Comparison of ENCODE assay signal across 14 cellular contexts in genomic region chr16:56669005-56669839, GRCh38. TPM values are rescaled to one million over a fixed set of nuclear protein-coding genes. Genes with fewer than 3 reads are reported as not detected.
A peak's percentile ranks its signal among the peaks of the same experiment; 100 is the strongest.
DNase-seq lines count a peak whose midpoint lies in the region; ATAC-seq and TF ChIP-seq lines count a peak whose summit lies in the region.
"Had no signal": no experiment of that assay in that cellular context is flagged by ENCODE, and none has a peak within 500 bp of the region (broad histone marks: within the 10 kb centered on the region; RNA-seq: fewer than 3 reads in every experiment).

MT1H (plus strand) TSS chr16:56669814; CDS start chr16:56669885, 71 bp downstream.

- H3K36me3 ChIP-seq in left ventricle myocardium inferior = no peaks in the 10 kb centered on the region
- no peaks in the 10 kb centered on the region for H3K36me3 ChIP-seq in heart left ventricle
- H3K36me3 ChIP-seq in stomach = no peaks in the 10 kb centered on the region
- no peaks in the 10 kb centered on the region for H3K36me3 ChIP-seq in PC-9 (ENCODE audit: low read depth)
- no peaks in the 10 kb centered on the region for H3K36me3 ChIP-seq in PC-3 (ENCODE audit: low read depth, low read length)
- H3K36me3 ChIP-seq: sigmoid colon, vagina had no signal

- 15 to 26% (median 17%) methylated on average over 31 to 38 of the region's 38 CpGs for WGBS in heart left ventricle, 4 donors
- 12 to 26% (median 19%) methylated on average over 18 to 38 of the region's 38 CpGs for WGBS in stomach, 5 donors

- no TSS peak for BruUV-seq in PC-9 (replicated peaks; lab: Mats Ljungman, UMichigan)
- no TSS peak for BruUV-seq in PC-3 (replicated peaks; lab: Mats Ljungman, UMichigan)

- H3K9me2 ChIP-seq in PC-9 (ENCODE audit: insufficient read depth) (no peaks in the 10 kb centered on the region), PC-3 (replicated peaks; ENCODE audit: low read length) (no peaks in the 10 kb centered on the region)

- no peak for TF ChIP-seq POLR2A in heart left ventricle (IDR thresholded peaks at IDR 0.05)
- TF ChIP-seq POLR2A in stomach (IDR thresholded peaks at IDR 0.05) = no peak

- TF ChIP-seq EP300 in stomach (IDR thresholded peaks at IDR 0.05) = no peak

- no peak within 1 kb of the TSS for H3K27ac ChIP-seq in left ventricle myocardium inferior (replicated peaks)
- H3K27ac ChIP-seq in heart left ventricle = no peak within 1 kb of the TSS
- H3K27ac ChIP-seq in stomach = peak within 1 kb of the TSS in 3 of 5 donors; percentile 46 to 78 (median 74)
- no peak within 1 kb of the TSS for H3K27ac ChIP-seq in PC-9
- no peak within 1 kb of the TSS for H3K27ac ChIP-seq in PC-3 (ENCODE audit: low read length)
- H3K27ac ChIP-seq: sigmoid colon, vagina had no signal

- H3K79me2 ChIP-seq in PC-9 (ENCODE audit: low read depth) (no peaks in the 10 kb centered on the region), PC-3 (ENCODE audit: low read length) (no peaks in the 10 kb centered on the region)

- H3K4me1 ChIP-seq in left ventricle myocardium inferior (peaks cover 18% of the 10 kb centered on the region), heart left ventricle (peaks cover 0 to 22% (median 10%) of the 10 kb centered on the region in 12 donors), stomach (peaks cover 20 to 36% (median 32%) of the 10 kb centered on the region in 4 donors), PC-9 (replicated peaks; ENCODE audit: insufficient read depth) (peaks cover 15% of the 10 kb centered on the region), PC-3 (ENCODE audit: insufficient read depth, low read length) (peaks cover 22% of the 10 kb centered on the region)

- no peak within 1 kb of the TSS for H2AFZ ChIP-seq in PC-9
- H2AFZ ChIP-seq in PC-3 (ENCODE audit: low read length) = no peak within 1 kb of the TSS

- POLR2A ChIA-PET in PC-9 (lab: Charles Lee; ENCODE audit: unreplicated experiment) = no interaction called here
- POLR2A ChIA-PET in PC-3 (lab: Charles Lee; ENCODE audit: unreplicated experiment) = no interaction called here

- DNase-seq in left ventricle myocardium inferior = no peak
- DNase-seq in heart left ventricle = no peak
- DNase-seq in activated naive CD4-positive, alpha-beta T cell treated with anti-CD3 and anti-CD28 coated beads, Interleukin-2, amount 50 U/mL, for 16 hours = peak; percentile 25
- peak; percentile 52 to 54 for DNase-seq in left colon
- peak; percentile 58 for DNase-seq in stomach
- DNase-seq in NK-92 treated with Interleukin-12 subunit alpha and Interleukin-12 subunit beta, amount 100 ng/mL, for 24 hours (lab: John Stamatoyannopoulos, UW) = no peak
- no peak for DNase-seq in PC-9
- DNase-seq in PC-3 = no peak
- DNase-seq: KG1, NCI-H2029, sigmoid colon had no signal

- H3K9me3 ChIP-seq in left ventricle myocardium inferior (replicated peaks) (no peaks in the 10 kb centered on the region), heart left ventricle (no peaks in the 10 kb centered on the region), stomach (no peaks in the 10 kb centered on the region), PC-9 (ENCODE audit: insufficient read depth, low read depth) (no peaks in the 10 kb centered on the region), PC-3 (ENCODE audit: low read length) (no peaks in the 10 kb centered on the region)
- H3K9me3 ChIP-seq: sigmoid colon, vagina had no signal

- TF ChIP-seq CTCF in left ventricle myocardium inferior (IDR thresholded peaks at IDR 0.05; ENCODE audit: borderline replicate concordance) (no peak), heart left ventricle (IDR thresholded peaks at IDR 0.05) (no peak), stomach (IDR thresholded peaks at IDR 0.05) (no peak), PC-9 (conservative IDR thresholded peaks at IDR 0.05) (no peak), PC-3 (conservative IDR thresholded peaks at IDR 0.05; ENCODE audit: low read depth, low read length) (no peak)

- H3K4me2 ChIP-seq in PC-9 (no peak within 1 kb of the TSS), PC-3 (ENCODE audit: low read length) (no peak within 1 kb of the TSS)

- no peak for ATAC-seq in heart left ventricle
- ATAC-seq in left colon = peak; percentile 60
- ATAC-seq in PC-3 = no peak

- H3K9ac ChIP-seq in PC-3 (ENCODE audit: low read length) = no peak within 1 kb of the TSS

- intact Hi-C loops in left ventricle myocardium inferior (cut with micrococcal nuclease) = no loop called here
- intact Hi-C loops in heart left ventricle (cut with DNase I) = loop anchor here in 2 of 10 donors (2.0 to 5.0 kb wide), 2 partner anchors 26 to 33 kb away; no protein-coding TSS in a partner anchor
- intact Hi-C loops in left colon (cut with DNase I, micrococcal nuclease) = no loop called here
- intact Hi-C loops in stomach (cut with DNase I; ENCODE audit: low total_unique reads) = no loop called here
- intact Hi-C loops in PC-9 (cut with micrococcal nuclease; ENCODE audit: unreplicated experiment) = no loop called here
- intact Hi-C loops in PC-3 (cut with micrococcal nuclease) = no loop called here

- peaks cover 99% of the 10 kb centered on the region for H3K27me3 ChIP-seq in left ventricle myocardium inferior (ENCODE audit: low read depth)
- peaks cover 11 to 93% (median 49%) of the 10 kb centered on the region in 9 donors for H3K27me3 ChIP-seq in heart left ventricle
- H3K27me3 ChIP-seq in stomach = peaks cover 0 to 88% (median 25%) of the 10 kb centered on the region in 3 donors
- peaks cover 10% of the 10 kb centered on the region for H3K27me3 ChIP-seq in PC-9 (ENCODE audit: insufficient read depth, low read depth)
- H3K27me3 ChIP-seq in PC-3 (ENCODE audit: low read length) = no peaks in the 10 kb centered on the region
- H3K27me3 ChIP-seq: vagina had no signal

- H4K20me1 ChIP-seq in PC-9 (ENCODE audit: insufficient read depth) (no peaks in the 10 kb centered on the region), PC-3 (ENCODE audit: low read length) (no peaks in the 10 kb centered on the region)

- CTCF ChIA-PET in PC-9 (lab: Charles Lee) (no interaction called here), PC-3 (lab: Charles Lee) (no interaction called here)

- H3F3A ChIP-seq in PC-9 (ENCODE audit: insufficient read depth, low read depth) (peaks cover 4% of the 10 kb centered on the region), PC-3 (ENCODE audit: low read length, unreplicated experiment) (no peaks in the 10 kb centered on the region)

- peak within 1 kb of the TSS; percentile 34 for H3K4me3 ChIP-seq in left ventricle myocardium inferior
- peak within 1 kb of the TSS in 1 of 12 donors; percentile 13 for H3K4me3 ChIP-seq in heart left ventricle
- H3K4me3 ChIP-seq in stomach = peak within 1 kb of the TSS in 3 of 4 donors; percentile 12 to 32 (median 18)
- H3K4me3 ChIP-seq in PC-9 = no peak within 1 kb of the TSS
- H3K4me3 ChIP-seq in PC-3 (ENCODE audit: low read length) = no peak within 1 kb of the TSS
- H3K4me3 ChIP-seq: lung had no signal

RNA-seq across cellular contexts. Expression of gene MT1H, which starts in this region (rescaled TPM):
- total RNA-seq in left ventricle myocardium inferior = not detected
- total RNA-seq in heart left ventricle = 1 to 10 TPM in 2 of 9 donors, not detected in 7; 2.2 to 3.1 TPM
- polyA plus RNA-seq in heart left ventricle = not detected
- total RNA-seq in left colon = 10 to 100 TPM in 1 of 2 donors, 1 to 10 TPM in 1; 3.3 to 80.9 TPM
- 10 to 100 TPM in 1 of 5 donors, not detected in 4; 33.8 TPM for total RNA-seq in stomach
- polyA plus RNA-seq in stomach = 100 to 1,000 TPM in 1 of 3 donors, 10 to 100 TPM in 2; 75.7 to 219 (median 80.0) TPM
- not detected in 2 replicates for total RNA-seq in PC-9 (2021)
- not detected in 2 replicates for total RNA-seq in PC-3 (2014; rRNA removed)
- total RNA-seq: fibroblast of villous mesenchyme, sigmoid colon, vagina had no signal

Comparison
In these comparisons a context has a peak if more than half of its experiments do, and no peak if none do; other contexts are left out.
1. RNA of gene MT1H (polyA plus RNA-seq): 75.7 to 219 TPM in stomach; not detected in heart left ventricle; every median in the first group is over 10 times any median in the second.
2. DNase-seq: peak in activated naive CD4-positive, alpha-beta T cell treated with anti-CD3 and anti-CD28 coated beads, Interleukin-2, amount 50 U/mL, for 16 hours (single experiment), left colon (2 of 2) and stomach (single experiment); none in left ventricle myocardium inferior (single experiment), heart left ventricle (0 of 5), NK-92 treated with Interleukin-12 subunit alpha and Interleukin-12 subunit beta, amount 100 ng/mL, for 24 hours (single experiment), PC-9 (0 of 2) and PC-3 (single experiment).
3. H3K27ac ChIP-seq: peak in stomach (3 of 5); none in left ventricle myocardium inferior (single experiment), heart left ventricle (0 of 12), PC-9 (single experiment) and PC-3 (single experiment).
4. H3K4me3 ChIP-seq: peak in left ventricle myocardium inferior (single experiment) and stomach (3 of 4); none in PC-9 (single experiment) and PC-3 (single experiment).